Comparison of ENCODE assay signal across 18 cellular contexts in the genomic region with DNA sequence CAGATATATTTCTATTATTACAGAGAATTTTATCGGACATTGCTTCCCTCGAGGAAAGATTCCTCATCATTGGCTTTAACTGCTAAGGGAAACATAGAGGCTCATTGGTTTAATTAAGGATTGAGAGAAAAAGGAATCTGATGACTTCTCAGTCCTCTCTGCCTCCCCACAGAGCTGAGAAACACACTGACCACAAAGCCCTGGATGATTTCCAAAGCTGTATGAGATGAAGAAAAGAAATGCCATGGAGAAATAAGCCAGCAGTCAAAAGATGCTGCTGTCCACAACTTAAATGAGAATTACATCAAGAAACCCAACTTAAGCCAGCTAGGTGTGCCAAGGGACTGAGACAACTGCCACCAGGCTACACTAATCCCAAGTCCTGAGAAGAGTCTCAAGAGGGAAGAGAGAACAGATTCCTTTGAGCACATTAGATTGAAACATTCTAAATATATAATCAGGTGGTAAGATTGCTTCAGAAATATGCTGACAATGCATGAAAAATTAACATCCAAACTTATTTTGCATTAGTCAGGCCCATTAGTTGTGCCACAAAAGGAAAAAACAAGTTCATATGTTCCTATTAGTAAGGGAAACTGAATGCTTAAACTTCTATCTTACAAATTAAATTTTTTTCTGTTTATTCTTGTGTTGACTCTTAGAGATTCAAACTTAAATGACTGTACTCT.
A peak's percentile ranks its signal among the peaks of the same experiment; 100 is the strongest.
DNase-seq lines count a peak whose midpoint lies in the region; ATAC-seq, FAIRE-seq and TF ChIP-seq lines count a peak whose summit lies in the region.
"Had no signal": no experiment of that assay in that cellular context is flagged by ENCODE, and none has a peak within 500 bp of the region (broad histone marks: within the 10 kb centered on the region; RNA-seq: fewer than 3 reads in every experiment).

No MANE protein-coding gene starts in this region.

- FAIRE-seq in astrocyte (lab: Jason Lieb, UNC): no peak

- peaks cover 11% of the 10 kb centered on the region for H3K4me1 Mint-ChIP-seq in astrocyte (ENCODE audit: low read depth, unreplicated experiment)
- H3K4me1 Mint-ChIP-seq: activated CD4-positive, alpha-beta T cell treated with anti-CD3 and anti-CD28 coated beads for 36 hours had no signal

- H3K9ac ChIP-seq in KMS-11: no peak overlapping the region
- no peak overlapping the region for H3K9ac ChIP-seq in astrocyte (ENCODE audit: low read length)

- TF ChIP-seq CTCF in KMS-11 (conservative IDR thresholded peaks at IDR 0.05; ENCODE audit: low read depth, low read length): no peak
- TF ChIP-seq CTCF in astrocyte (IDR thresholded peaks at IDR 0.05; ENCODE audit: insufficient read depth, low read depth, low read length): no peak
- no peak for TF ChIP-seq CTCF in transverse colon (IDR thresholded peaks at IDR 0.05)

- peak overlapping the region; percentile 82 for H3K4me2 ChIP-seq in KMS-11
- H3K4me2 ChIP-seq in astrocyte (ENCODE audit: low read length): no peak overlapping the region

- no peak for ATAC-seq in HG03280 (IDR thresholded peaks at IDR 0.05; ENCODE audit: unreplicated experiment)
- no peak for ATAC-seq in GM21423 (IDR thresholded peaks at IDR 0.05; ENCODE audit: unreplicated experiment)
- ATAC-seq: activated CD4-positive, alpha-beta T cell treated with anti-CD3 and anti-CD28 coated beads for 36 hours; stimulated activated naive B cell treated with anti-CD40 and anti-IgM and Interleukin-4, amounts not matched to agents 10 μg/mL and 1 μg/mL and 100 μg/mL, for 72 hours had no signal

- DNase-seq in astrocyte (ENCODE audit: low read depth): peak; percentile 76
- DNase-seq in fibroblast of the conjunctiva (ENCODE audit: low read depth): peak; percentile 3
- peak; percentile 55 for DNase-seq in stromal cell of bone marrow (ENCODE audit: low read depth)
- DNase-seq in transverse colon: no peak
- DNase-seq: activated CD4-positive, alpha-beta T cell treated with anti-CD3 and anti-CD28 coated beads for 36 hours; BE2C; cerebellar nuclear complex; effector memory CD4-positive, alpha-beta T cell; esophagus squamous epithelium; GOT3; islet precursor cell; NCI-H1694 treated with DMSO at 0.1 percent for 48 hours; stimulated activated naive B cell treated with anti-CD40 and anti-IgM and Interleukin-4, amounts not matched to agents 10 μg/mL and 1 μg/mL and 100 μg/mL, for 72 hours; SW 1271 had no signal

- H3K79me2 ChIP-seq in KMS-11 (ENCODE audit: insufficient read depth, low read depth) (no peaks in the 10 kb centered on the region), astrocyte (ENCODE audit: insufficient read depth, low read length) (no peaks in the 10 kb centered on the region)

- H3K27ac Mint-ChIP-seq in astrocyte (ENCODE audit: unreplicated experiment): peak overlapping the region; percentile 17
- H3K27ac Mint-ChIP-seq: activated CD4-positive, alpha-beta T cell treated with anti-CD3 and anti-CD28 coated beads for 36 hours; stimulated activated naive B cell treated with anti-CD40 and anti-IgM and Interleukin-4, amounts not matched to agents 10 μg/mL and 1 μg/mL and 100 μg/mL, for 72 hours had no signal

- no peak overlapping the region for H3K4me3 Mint-ChIP-seq in astrocyte (ENCODE audit: unreplicated experiment)
- H3K4me3 Mint-ChIP-seq: activated CD4-positive, alpha-beta T cell treated with anti-CD3 and anti-CD28 coated beads for 36 hours; stimulated activated naive B cell treated with anti-CD40 and anti-IgM and Interleukin-4, amounts not matched to agents 10 μg/mL and 1 μg/mL and 100 μg/mL, for 72 hours had no signal

- H3K27ac ChIP-seq in KMS-11 (peak overlapping the region; percentile 37; the same call in 1 of the 2 replicates), astrocyte (ENCODE audit: low read depth, low read length) (no peak overlapping the region), transverse colon (no peak overlapping the region)
- H3K27ac ChIP-seq: esophagus squamous epithelium, right atrium auricular region had no signal

- no peak for TF ChIP-seq POLR2A in transverse colon (IDR thresholded peaks at IDR 0.05)

- H2AFZ ChIP-seq in KMS-11 (ENCODE audit: low read depth): no peak overlapping the region
- H2AFZ ChIP-seq in astrocyte (ENCODE audit: low read depth, low read length): no peak overlapping the region

- H3K4me1 ChIP-seq in KMS-11 (ENCODE audit: low read depth, poor library complexity, severe bottlenecking): peaks cover 39% of the 10 kb centered on the region
- H3K4me1 ChIP-seq in astrocyte (ENCODE audit: insufficient read depth, low read length): no peaks in the 10 kb centered on the region
- no peaks in the 10 kb centered on the region for H3K4me1 ChIP-seq in transverse colon
- H3K4me1 ChIP-seq: BE2C, esophagus squamous epithelium, right atrium auricular region had no signal

- no peak for TF ChIP-seq EP300 in transverse colon (IDR thresholded peaks at IDR 0.05; ENCODE audit: low read depth)

- intact Hi-C loops in transverse colon (cut with DNase I; ENCODE audit: low total_unique reads): no loop called here

- no peaks in the 10 kb centered on the region for H3K27me3 ChIP-seq in KMS-11 (ENCODE audit: insufficient read depth, low read depth)
- H3K27me3 ChIP-seq in astrocyte (ENCODE audit: insufficient read depth, low read length): no peaks in the 10 kb centered on the region
- no peaks in the 10 kb centered on the region for H3K27me3 ChIP-seq in transverse colon
- H3K27me3 ChIP-seq: BE2C, right atrium auricular region had no signal

- no peaks in the 10 kb centered on the region for H3K36me3 Mint-ChIP-seq in astrocyte (ENCODE audit: low read depth, unreplicated experiment)
- H3K36me3 Mint-ChIP-seq: stimulated activated naive B cell treated with anti-CD40 and anti-IgM and Interleukin-4, amounts not matched to agents 10 μg/mL and 1 μg/mL and 100 μg/mL, for 72 hours had no signal

- H3K36me3 ChIP-seq in KMS-11 (ENCODE audit: insufficient read depth): no peaks in the 10 kb centered on the region
- H3K36me3 ChIP-seq in astrocyte (ENCODE audit: insufficient read depth, low read length): no peaks in the 10 kb centered on the region
- no peaks in the 10 kb centered on the region for H3K36me3 ChIP-seq in transverse colon
- H3K36me3 ChIP-seq: BE2C, esophagus squamous epithelium, right atrium auricular region had no signal

- H3K27me3 Mint-ChIP-seq in astrocyte (ENCODE audit: low read depth, unreplicated experiment): no peaks in the 10 kb centered on the region
- H3K27me3 Mint-ChIP-seq: activated CD4-positive, alpha-beta T cell treated with anti-CD3 and anti-CD28 coated beads for 36 hours; stimulated activated naive B cell treated with anti-CD40 and anti-IgM and Interleukin-4, amounts not matched to agents 10 μg/mL and 1 μg/mL and 100 μg/mL, for 72 hours had no signal

- no peaks in the 10 kb centered on the region for H4K20me1 ChIP-seq in KMS-11 (ENCODE audit: insufficient read depth)
- no peaks in the 10 kb centered on the region for H4K20me1 ChIP-seq in astrocyte (ENCODE audit: insufficient read depth, low read length)

- 74 to 80% methylated on average over 2 of the region's 2 CpGs for WGBS in transverse colon (ENCODE audit: low coverage in 1 of 2), 2 donors

- H3K9me3 Mint-ChIP-seq in astrocyte (ENCODE audit: unreplicated experiment): no peaks in the 10 kb centered on the region

- H3K9me3 ChIP-seq in astrocyte (ENCODE audit: insufficient read depth, low read depth, low read length) (no peaks in the 10 kb centered on the region), transverse colon (no peaks in the 10 kb centered on the region)
- H3K9me3 ChIP-seq: BE2C, esophagus squamous epithelium, right atrium auricular region had no signal

- H3K4me3 ChIP-seq in KMS-11 (IDR thresholded peaks at IDR 0.05; ENCODE audit: insufficient read depth, low read depth, low read length): no peak overlapping the region
- H3K4me3 ChIP-seq in astrocyte (ENCODE audit: insufficient read depth, low read depth, low read length): no peak overlapping the region
- H3K4me3 ChIP-seq in transverse colon: no peak overlapping the region
- H3K4me3 ChIP-seq: esophagus squamous epithelium, right atrium auricular region had no signal

- in situ Hi-C loops in transverse colon (cut with MboI; ENCODE audit: low pct_ligation_motif_present in 1 of 4, low pct_unique_long_range_greater_than_20kb in 1 of 4, low sequenced_read_pairs in 3 of 4): no loop called here
